18 cellular contexts compared by ENCODE assay signal in genomic region chr2:181313845-181314244, GRCh38.
DNase-seq lines count a peak whose midpoint lies in the region; ATAC-seq and TF ChIP-seq lines count a peak whose summit lies in the region.
"Had no signal": no experiment of that assay in that cellular context is flagged by ENCODE, and none has a peak within 500 bp of the region (broad histone marks: within the 10 kb centered on the region; RNA-seq: fewer than 3 reads in every experiment).

No MANE protein-coding gene starts in this region.

- H3K27ac Mint-ChIP-seq in activated CD4-positive, alpha-beta T cell treated with anti-CD3 and anti-CD28 coated beads, Interleukin-2, amount 10 ng/mL, durations not matched to agents 24 days and 14 days = peak overlapping the region; percentile 98
- H3K27ac Mint-ChIP-seq in naive thymus-derived CD8-positive, alpha-beta T cell = peak overlapping the region; percentile 89 to 98 (median 97)

- H3K9me3 ChIP-seq in OCI-LY1 (ENCODE audit: low read length) = no peaks in the 10 kb centered on the region
- H3K9me3 ChIP-seq: colonic mucosa, heart left ventricle, mucosa of descending colon, suprapubic skin had no signal

- peak overlapping the region; percentile 9; the same call in 1 of the 2 replicates for H3K9ac ChIP-seq in OCI-LY1 (ENCODE audit: low read length)

- no peaks in the 10 kb centered on the region for H3K27me3 Mint-ChIP-seq in activated CD4-positive, alpha-beta T cell treated with anti-CD3 and anti-CD28 coated beads, Interleukin-2, amount 10 ng/mL, durations not matched to agents 24 days and 14 days
- no peaks in the 10 kb centered on the region for H3K27me3 Mint-ChIP-seq in naive thymus-derived CD8-positive, alpha-beta T cell

- peaks cover 62% of the 10 kb centered on the region for H3K4me1 ChIP-seq in OCI-LY1 (ENCODE audit: insufficient read depth, low read length, severe bottlenecking)
- H3K4me1 ChIP-seq: colonic mucosa, suprapubic skin had no signal

- no peak for TF ChIP-seq CTCF in OCI-LY1 (IDR thresholded peaks at IDR 0.05; ENCODE audit: low read length)
- TF ChIP-seq CTCF in GM20000 (IDR thresholded peaks at IDR 0.05; ENCODE audit: extremely low read depth, missing control alignments) = no peak

- H3F3A ChIP-seq in OCI-LY1 (ENCODE audit: insufficient read depth, low read length) = 0 out of 2 replicates have a peak, but pooled peaks cover 4% of the 10 kb centered on the region

- no peaks in the 10 kb centered on the region for H3K27me3 ChIP-seq in OCI-LY1 (ENCODE audit: insufficient read depth, low read length)
- H3K27me3 ChIP-seq: colonic mucosa, heart left ventricle, suprapubic skin had no signal

- H3K36me3 ChIP-seq in OCI-LY1 (ENCODE audit: insufficient read depth, low read length) = no peaks in the 10 kb centered on the region
- H3K36me3 ChIP-seq: colonic mucosa, heart left ventricle, suprapubic skin had no signal

- peak; percentile 12 for ATAC-seq in GM19395 (IDR thresholded peaks at IDR 0.05; ENCODE audit: unreplicated experiment)
- ATAC-seq in naive thymus-derived CD8-positive, alpha-beta T cell = no peak
- ATAC-seq in HG03108 (IDR thresholded peaks at IDR 0.05; ENCODE audit: unreplicated experiment) = no peak
- ATAC-seq: heart left ventricle, mucosa of descending colon had no signal

- H4K20me1 ChIP-seq in OCI-LY1 (ENCODE audit: insufficient read depth, low read length) = no peaks in the 10 kb centered on the region

- POLR2A ChIA-PET in naive thymus-derived CD8-positive, alpha-beta T cell (lab: Charles Lee) = interaction anchor here (1.0 to 11.5 kb wide), 2 partner anchors 144 to 333 kb away, joined by 4 to 128 read pairs; partner anchors contain the start of genes ITGA4 and UBE2E3

- peak overlapping the region; percentile 83 for H3K4me3 Mint-ChIP-seq in activated CD4-positive, alpha-beta T cell treated with anti-CD3 and anti-CD28 coated beads, Interleukin-2, amount 10 ng/mL, durations not matched to agents 24 days and 14 days
- peak overlapping the region in 7 of 10 donors; percentile 40 to 86 (median 81) for H3K4me3 Mint-ChIP-seq in naive thymus-derived CD8-positive, alpha-beta T cell

- no peaks in the 10 kb centered on the region for H3K79me2 ChIP-seq in OCI-LY1 (ENCODE audit: insufficient read depth, low read length)

- no peaks in the 10 kb centered on the region for H3K9me3 Mint-ChIP-seq in activated CD4-positive, alpha-beta T cell treated with anti-CD3 and anti-CD28 coated beads, Interleukin-2, amount 10 ng/mL, durations not matched to agents 24 days and 14 days
- no peaks in the 10 kb centered on the region for H3K9me3 Mint-ChIP-seq in naive thymus-derived CD8-positive, alpha-beta T cell

- no peak overlapping the region for H3K4me3 ChIP-seq in OCI-LY1 (ENCODE audit: low read depth, low read length, poor library complexity, severe bottlenecking)
- H3K4me3 ChIP-seq: colonic mucosa, heart left ventricle, mucosa of descending colon, suprapubic skin had no signal

- no peak for DNase-seq in activated CD4-positive, alpha-beta T cell treated with anti-CD3 and anti-CD28 coated beads, Interleukin-2, amount 10 ng/mL, durations not matched to agents 24 days and 14 days
- DNase-seq in activated CD4-positive, alpha-beta T cell treated with anti-CD3 and anti-CD28 coated beads for 4 hours = no peak
- DNase-seq in naive thymus-derived CD8-positive, alpha-beta T cell = no peak
- DNase-seq in stimulated activated CD4-positive, alpha-beta T cell treated with anti-CD3 and anti-CD28 coated beads, Interleukin-15, amount 100 ng/mL, for 24 hours = no peak
- DNase-seq in GM20000 (ENCODE audit: low spot score) = no peak
- DNase-seq: colonic mucosa, erythroblast, HCEC 1CT, heart left ventricle, kidney, mucosa of descending colon, NCI-H1930, posterior cingulate gyrus, SHP77 had no signal

- no peaks in the 10 kb centered on the region for H3K36me3 Mint-ChIP-seq in activated CD4-positive, alpha-beta T cell treated with anti-CD3 and anti-CD28 coated beads, Interleukin-2, amount 10 ng/mL, durations not matched to agents 24 days and 14 days (ENCODE audit: low read depth)
- H3K36me3 Mint-ChIP-seq in naive thymus-derived CD8-positive, alpha-beta T cell = peaks cover 0 to 5% (median 0%) of the 10 kb centered on the region in 3 donors

- H3K9me2 ChIP-seq in OCI-LY1 (ENCODE audit: low read depth, low read length) = no peaks in the 10 kb centered on the region

- H2AFZ ChIP-seq in OCI-LY1 (ENCODE audit: low read length) = peak overlapping the region; percentile 73; the same call in 1 of the 2 replicates

- peaks cover 30% of the 10 kb centered on the region for H3K4me1 Mint-ChIP-seq in activated CD4-positive, alpha-beta T cell treated with anti-CD3 and anti-CD28 coated beads, Interleukin-2, amount 10 ng/mL, durations not matched to agents 24 days and 14 days
- peaks cover 25 to 56% (median 43%) of the 10 kb centered on the region in 4 donors for H3K4me1 Mint-ChIP-seq in naive thymus-derived CD8-positive, alpha-beta T cell

- peak overlapping the region; percentile 51; the same call in 1 of the 2 replicates for H3K4me2 ChIP-seq in OCI-LY1 (ENCODE audit: low read length)

- H3K27ac ChIP-seq in OCI-LY1 (ENCODE audit: low read depth, low read length, poor library complexity, severe bottlenecking) = peak overlapping the region; percentile 96
- H3K27ac ChIP-seq: colonic mucosa, suprapubic skin had no signal

- intact Hi-C loops in activated CD4-positive, alpha-beta T cell treated with anti-CD3 and anti-CD28 coated beads, Interleukin-2, amount 10 ng/mL, durations not matched to agents 24 days and 14 days (cut with micrococcal nuclease) = no loop called here
